Comparison of ENCODE assay signal across 2 cellular contexts in the genomic region with DNA sequence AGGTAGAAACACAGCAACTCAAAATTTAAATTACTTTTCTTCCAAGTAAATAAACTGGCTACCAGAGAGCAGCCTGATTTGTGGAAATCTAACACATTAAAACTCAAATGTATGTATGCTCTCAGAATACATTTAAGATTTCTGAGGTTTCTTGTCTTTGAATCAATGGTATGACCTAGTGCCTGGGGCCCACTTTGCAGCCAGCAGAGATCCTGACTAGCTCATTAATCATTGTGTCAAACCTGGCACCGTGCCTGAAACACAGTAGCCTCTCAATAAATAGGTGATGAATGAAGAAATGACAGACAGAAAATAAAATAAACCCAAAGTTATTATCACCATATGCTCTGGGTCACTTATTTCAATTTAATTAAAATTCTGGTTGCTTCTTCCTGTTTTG.
TF ChIP-seq lines count a peak whose summit lies in the region.

No MANE protein-coding gene starts in this region.

TF ChIP-seq in SK-N-SH, 30 proteins besides CTCF, POLR2A, EP300 and RAD21:
- TF ChIP-seq, protein P1, sequence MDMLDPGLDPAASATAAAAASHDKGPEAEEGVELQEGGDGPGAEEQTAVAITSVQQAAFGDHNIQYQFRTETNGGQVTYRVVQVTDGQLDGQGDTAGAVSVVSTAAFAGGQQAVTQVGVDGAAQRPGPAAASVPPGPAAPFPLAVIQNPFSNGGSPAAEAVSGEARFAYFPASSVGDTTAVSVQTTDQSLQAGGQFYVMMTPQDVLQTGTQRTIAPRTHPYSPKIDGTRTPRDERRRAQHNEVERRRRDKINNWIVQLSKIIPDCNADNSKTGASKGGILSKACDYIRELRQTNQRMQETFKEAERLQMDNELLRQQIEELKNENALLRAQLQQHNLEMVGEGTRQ (IDR thresholded peaks at IDR 0.05; ENCODE audit: borderline replicate concordance, low read depth, low read length): no peak
- TF ChIP-seq, protein P2, sequence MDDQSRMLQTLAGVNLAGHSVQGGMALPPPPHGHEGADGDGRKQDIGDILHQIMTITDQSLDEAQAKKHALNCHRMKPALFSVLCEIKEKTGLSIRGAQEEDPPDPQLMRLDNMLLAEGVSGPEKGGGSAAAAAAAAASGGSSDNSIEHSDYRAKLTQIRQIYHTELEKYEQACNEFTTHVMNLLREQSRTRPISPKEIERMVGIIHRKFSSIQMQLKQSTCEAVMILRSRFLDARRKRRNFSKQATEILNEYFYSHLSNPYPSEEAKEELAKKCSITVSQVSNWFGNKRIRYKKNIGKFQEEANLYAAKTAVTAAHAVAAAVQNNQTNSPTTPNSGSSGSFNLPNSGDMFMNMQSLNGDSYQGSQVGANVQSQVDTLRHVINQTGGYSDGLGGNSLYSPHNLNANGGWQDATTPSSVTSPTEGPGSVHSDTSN (IDR thresholded peaks at IDR 0.05): peak; percentile 48

TF ChIP-seq in SK-N-SH treated with all-trans-retinoic acid at 6 μM for 48 hours, 23 proteins besides CTCF, POLR2A, EP300 and RAD21:
- TF ChIP-seq, protein P3, sequence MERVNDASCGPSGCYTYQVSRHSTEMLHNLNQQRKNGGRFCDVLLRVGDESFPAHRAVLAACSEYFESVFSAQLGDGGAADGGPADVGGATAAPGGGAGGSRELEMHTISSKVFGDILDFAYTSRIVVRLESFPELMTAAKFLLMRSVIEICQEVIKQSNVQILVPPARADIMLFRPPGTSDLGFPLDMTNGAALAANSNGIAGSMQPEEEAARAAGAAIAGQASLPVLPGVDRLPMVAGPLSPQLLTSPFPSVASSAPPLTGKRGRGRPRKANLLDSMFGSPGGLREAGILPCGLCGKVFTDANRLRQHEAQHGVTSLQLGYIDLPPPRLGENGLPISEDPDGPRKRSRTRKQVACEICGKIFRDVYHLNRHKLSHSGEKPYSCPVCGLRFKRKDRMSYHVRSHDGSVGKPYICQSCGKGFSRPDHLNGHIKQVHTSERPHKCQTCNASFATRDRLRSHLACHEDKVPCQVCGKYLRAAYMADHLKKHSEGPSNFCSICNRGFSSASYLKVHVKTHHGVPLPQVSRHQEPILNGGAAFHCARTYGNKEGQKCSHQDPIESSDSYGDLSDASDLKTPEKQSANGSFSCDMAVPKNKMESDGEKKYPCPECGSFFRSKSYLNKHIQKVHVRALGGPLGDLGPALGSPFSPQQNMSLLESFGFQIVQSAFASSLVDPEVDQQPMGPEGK (CRISPR knock-in tag; IDR thresholded peaks at IDR 0.05; ENCODE audit: borderline replicate concordance): no peak
- TF ChIP-seq ZC3H10 (CRISPR knock-in tag; IDR thresholded peaks at IDR 0.05): no peak
- no peak for TF ChIP-seq ESRRG (CRISPR knock-in tag; IDR thresholded peaks at IDR 0.05)
- TF ChIP-seq, protein P4, sequence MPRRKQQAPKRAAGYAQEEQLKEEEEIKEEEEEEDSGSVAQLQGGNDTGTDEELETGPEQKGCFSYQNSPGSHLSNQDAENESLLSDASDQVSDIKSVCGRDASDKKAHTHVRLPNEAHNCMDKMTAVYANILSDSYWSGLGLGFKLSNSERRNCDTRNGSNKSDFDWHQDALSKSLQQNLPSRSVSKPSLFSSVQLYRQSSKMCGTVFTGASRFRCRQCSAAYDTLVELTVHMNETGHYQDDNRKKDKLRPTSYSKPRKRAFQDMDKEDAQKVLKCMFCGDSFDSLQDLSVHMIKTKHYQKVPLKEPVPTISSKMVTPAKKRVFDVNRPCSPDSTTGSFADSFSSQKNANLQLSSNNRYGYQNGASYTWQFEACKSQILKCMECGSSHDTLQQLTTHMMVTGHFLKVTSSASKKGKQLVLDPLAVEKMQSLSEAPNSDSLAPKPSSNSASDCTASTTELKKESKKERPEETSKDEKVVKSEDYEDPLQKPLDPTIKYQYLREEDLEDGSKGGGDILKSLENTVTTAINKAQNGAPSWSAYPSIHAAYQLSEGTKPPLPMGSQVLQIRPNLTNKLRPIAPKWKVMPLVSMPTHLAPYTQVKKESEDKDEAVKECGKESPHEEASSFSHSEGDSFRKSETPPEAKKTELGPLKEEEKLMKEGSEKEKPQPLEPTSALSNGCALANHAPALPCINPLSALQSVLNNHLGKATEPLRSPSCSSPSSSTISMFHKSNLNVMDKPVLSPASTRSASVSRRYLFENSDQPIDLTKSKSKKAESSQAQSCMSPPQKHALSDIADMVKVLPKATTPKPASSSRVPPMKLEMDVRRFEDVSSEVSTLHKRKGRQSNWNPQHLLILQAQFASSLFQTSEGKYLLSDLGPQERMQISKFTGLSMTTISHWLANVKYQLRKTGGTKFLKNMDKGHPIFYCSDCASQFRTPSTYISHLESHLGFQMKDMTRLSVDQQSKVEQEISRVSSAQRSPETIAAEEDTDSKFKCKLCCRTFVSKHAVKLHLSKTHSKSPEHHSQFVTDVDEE (CRISPR knock-in tag; IDR thresholded peaks at IDR 0.05): no peak
- TF ChIP-seq OSR1 (CRISPR knock-in tag; IDR thresholded peaks at IDR 0.05): no peak
- no peak for TF ChIP-seq ZFP30 (CRISPR knock-in tag; IDR thresholded peaks at IDR 0.05)
- no peak for TF ChIP-seq ZFP3 (CRISPR knock-in tag; IDR thresholded peaks at IDR 0.05)
